8 cellular contexts compared by ENCODE assay signal in the genomic region with DNA sequence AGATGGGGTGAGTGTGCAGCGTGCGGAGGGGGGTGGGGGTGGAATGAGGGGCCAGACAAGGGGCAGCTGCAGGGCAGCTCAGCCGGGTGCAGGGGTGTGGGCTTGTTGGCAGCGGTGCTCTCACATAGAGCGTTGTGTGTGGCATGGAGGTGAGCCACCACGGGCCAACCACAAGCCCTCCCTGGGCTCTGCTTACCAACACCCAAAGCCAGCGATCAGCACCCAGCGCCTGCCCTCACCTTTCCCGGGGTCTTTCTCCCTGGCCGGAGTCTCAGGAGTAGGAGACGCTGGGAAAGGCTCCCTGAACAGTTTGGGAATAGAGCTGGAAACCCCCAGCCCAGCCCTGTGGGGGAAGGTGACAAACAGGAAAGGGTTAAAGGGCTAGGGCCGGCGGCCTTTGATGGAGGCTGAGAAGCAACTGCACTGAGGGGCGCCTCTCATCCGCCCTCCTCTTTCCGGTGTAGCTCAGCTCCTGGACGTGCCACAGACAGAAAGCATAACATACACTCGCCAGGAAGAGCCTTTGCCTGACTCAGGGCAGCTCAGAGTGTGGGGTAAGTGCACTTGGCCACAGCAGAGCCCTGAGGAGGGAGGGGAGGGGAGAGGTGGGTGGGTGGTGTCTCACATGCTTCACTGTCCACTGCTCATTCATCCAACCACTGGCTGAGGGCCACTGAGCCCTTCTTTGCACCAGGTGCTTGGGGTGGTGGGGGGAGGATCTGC. TPM values are rescaled to one million over a fixed set of nuclear protein-coding genes. Genes with fewer than 3 reads are reported as not detected.
A peak's percentile ranks its signal among the peaks of the same experiment; 100 is the strongest.
DNase-seq lines count a peak whose midpoint lies in the region; ATAC-seq, FAIRE-seq and TF ChIP-seq lines count a peak whose summit lies in the region.

No MANE protein-coding gene starts in this region.

- H3K27ac ChIP-seq in SJCRH30 (peak overlapping the region; percentile 1; the same call in 1 of the 2 replicates), GM12878 (ENCODE audit: control insufficient read depth, insufficient read depth) (peak overlapping the region; percentile 88)

- H3K36me3 ChIP-seq in SJCRH30 (no peaks in the 10 kb centered on the region), GM12878 (ENCODE audit: control insufficient read depth in 2 of 2, insufficient read depth in 2 of 2, low read length in 1 of 2) (peaks cover 7 to 10% of the 10 kb centered on the region in 2 experiments; a peak in 3 of 4 replicates)

- H3K9me3 Mint-ChIP-seq in activated CD4-positive, alpha-beta T cell treated with anti-CD3 and anti-CD28 coated beads for 36 hours (ENCODE audit: low read depth), result no peaks in the 10 kb centered on the region
- peaks cover 6% of the 10 kb centered on the region for H3K9me3 Mint-ChIP-seq in glutamatergic neuron (ENCODE audit: unreplicated experiment)

- ATAC-seq in activated CD4-positive, alpha-beta T cell treated with anti-CD3 and anti-CD28 coated beads for 36 hours, result peak; percentile 72
- ATAC-seq in HG03064 (IDR thresholded peaks at IDR 0.05; ENCODE audit: low read depth, unreplicated experiment) (peak; percentile 0), GM12878 (peak; percentile 60)

- no peak for TF ChIP-seq EP300 in GM12878 (IDR thresholded peaks at IDR 0.05; ENCODE audit: borderline replicate concordance in 1 of 2, control insufficient read depth in 1 of 2, low read depth in 2 of 2, low read length in 2 of 2)

- H3K36me3 Mint-ChIP-seq in activated CD4-positive, alpha-beta T cell treated with anti-CD3 and anti-CD28 coated beads for 36 hours (ENCODE audit: low read depth), result peaks cover 33% of the 10 kb centered on the region
- H3K36me3 Mint-ChIP-seq in glutamatergic neuron (ENCODE audit: unreplicated experiment), result no peaks in the 10 kb centered on the region

- H3K27me3 Mint-ChIP-seq in activated CD4-positive, alpha-beta T cell treated with anti-CD3 and anti-CD28 coated beads for 36 hours, result no peaks in the 10 kb centered on the region
- H3K27me3 Mint-ChIP-seq in glutamatergic neuron (ENCODE audit: unreplicated experiment), result peaks cover 2% of the 10 kb centered on the region

- no peaks in the 10 kb centered on the region for H3K27me3 ChIP-seq in SJCRH30
- no peaks in the 10 kb centered on the region for H3K27me3 ChIP-seq in GM12878 (replicated peaks in 1 of 2; ENCODE audit: control insufficient read depth in 2 of 2, insufficient read depth in 2 of 2, low read length in 1 of 2)

- no peak for TF ChIP-seq RAD21 in GM12878 (IDR thresholded peaks at IDR 0.05; ENCODE audit: insufficient read depth, low read depth, low read length)

- no peaks in the 10 kb centered on the region for H3K9me3 ChIP-seq in SJCRH30 (replicated peaks)
- H3K9me3 ChIP-seq in GM12878 (replicated peaks; ENCODE audit: control insufficient read depth, insufficient read depth, low read length), result no peaks in the 10 kb centered on the region

- POLR2A ChIA-PET in activated CD4-positive, alpha-beta T cell treated with anti-CD3 and anti-CD28 coated beads for 36 hours (lab: Charles Lee), result interaction anchor here (0.8 to 1.6 kb wide), 7 partner anchors 9 to 164 kb away, joined by 3 to 6 read pairs (median 3); a partner anchor contains a TSS
- POLR2A ChIA-PET in GM12878 (lab: Charles Lee), result interaction anchor here (0.6 to 4.3 kb wide), 20 partner anchors 8 to 877 kb away, joined by 3 to 37 read pairs (median 4); a partner anchor contains a TSS

- CTCF ChIA-PET in activated CD4-positive, alpha-beta T cell treated with anti-CD3 and anti-CD28 coated beads for 36 hours (lab: Charles Lee), result interaction anchor here (0.6 to 3.2 kb wide), 25 partner anchors 8 to 439 kb away, joined by 3 to 38 read pairs (median 5); a partner anchor contains a TSS
- CTCF ChIA-PET in GM12878 (lab: Yijun Ruan, JAX), result interaction anchor here (0.7 to 4.1 kb wide), 23 partner anchors 9 to 1310 kb away, joined by 3 to 61 read pairs (median 6); a partner anchor contains a TSS

- RAD21 ChIA-PET in GM12878 (lab: Charles Lee; ENCODE audit: unreplicated experiment), result interaction anchor here (0.8 to 3.6 kb wide), 24 partner anchors 9 to 511 kb away, joined by 3 to 55 read pairs (median 6); a partner anchor contains a TSS

- H3K4me2 ChIP-seq in GM12878 (ENCODE audit: control insufficient read depth, insufficient read depth), result peak overlapping the region; percentile 99

- H3K4me3 ChIP-seq in SJCRH30 (peak overlapping the region; percentile 61), GM12878 (peak overlapping the region; percentile 94)

- peak overlapping the region; percentile 77 for H3K9ac ChIP-seq in GM12878 (ENCODE audit: control insufficient read depth, insufficient read depth, low read length)

- TF ChIP-seq POLR2A in GM12878 (IDR thresholded peaks at IDR 0.05; ENCODE audit: low read depth, low read length), result peak; percentile 57

- peak; percentile 77 for DNase-seq in activated CD4-positive, alpha-beta T cell treated with anti-CD3 and anti-CD28 coated beads for 36 hours
- DNase-seq in activated CD4-positive, alpha-beta T cell treated with anti-CD3 and anti-CD28 coated beads, Interleukin-2, amount 50 U/mL, for 4 hours, result no peak
- DNase-seq in SJCRH30 (peak; percentile 62 to 75), GM12878 (ENCODE audit: low read depth, low spot score) (peak; percentile 68), kidney glomerular epithelial cell (lab: John Stamatoyannopoulos, UW) (peak; percentile 89), glutamatergic neuron (no peak)
- peak; percentile 71 for DNase-seq in stimulated activated CD8-positive, alpha-beta memory T cell treated with anti-CD3 and anti-CD28 coated beads, Interleukin-4, amount 100 ng/mL, for 48 hours

- H3K27ac Mint-ChIP-seq in activated CD4-positive, alpha-beta T cell treated with anti-CD3 and anti-CD28 coated beads for 36 hours, result peak overlapping the region; percentile 91
- no peak overlapping the region for H3K27ac Mint-ChIP-seq in glutamatergic neuron (ENCODE audit: unreplicated experiment)

- TF ChIP-seq CTCF in GM12878 (IDR thresholded peaks at IDR 0.05 in 2 of 3, conservative IDR thresholded peaks at IDR 0.05 in 1 of 3; ENCODE audit: control insufficient read depth in 2 of 3, extremely low read depth in 1 of 3, insufficient read depth in 1 of 3, low read depth in 3 of 3, low read length in 3 of 3) (no peak), glutamatergic neuron (IDR thresholded peaks at IDR 0.05; ENCODE audit: partially characterized antibody, unreplicated experiment) (no peak)

- H3K4me1 ChIP-seq in SJCRH30, result peaks cover 34% of the 10 kb centered on the region
- peaks cover 60% of the 10 kb centered on the region for H3K4me1 ChIP-seq in GM12878 (ENCODE audit: control insufficient read depth, insufficient read depth, low read length)

- peak overlapping the region; percentile 41 for H2AFZ ChIP-seq in GM12878 (ENCODE audit: control insufficient read depth, low read depth, low read length)

- no peak for FAIRE-seq in GM12878 (lab: Jason Lieb, UNC)

- H3K4me1 Mint-ChIP-seq in activated CD4-positive, alpha-beta T cell treated with anti-CD3 and anti-CD28 coated beads for 36 hours, result peaks cover 90% of the 10 kb centered on the region
- H3K4me1 Mint-ChIP-seq in glutamatergic neuron (ENCODE audit: low read depth, unreplicated experiment), result peaks cover 4% of the 10 kb centered on the region

- in situ Hi-C loops in GM12878 (cut with MboI), result no loop called here

- peak overlapping the region; percentile 83 for H3K4me3 Mint-ChIP-seq in activated CD4-positive, alpha-beta T cell treated with anti-CD3 and anti-CD28 coated beads for 36 hours
- H3K4me3 Mint-ChIP-seq in glutamatergic neuron (ENCODE audit: unreplicated experiment), result no peak overlapping the region

- WGBS in GM12878 (ENCODE audit: insufficient coverage, insufficient replicate concordance, low lambda C conversion rate, missing lambda C conversion rate), result under 1% methylated on average over 18 of the region's 18 CpGs

- no TSS peak for BruUV-seq in GM12878 (replicated peaks; lab: Mats Ljungman, UMichigan)

- peaks cover 37% of the 10 kb centered on the region for H3K79me2 ChIP-seq in GM12878 (ENCODE audit: control insufficient read depth, insufficient read depth, low read length)

- SMC1A ChIA-PET in GM12878 (lab: Charles Lee; ENCODE audit: uncharacterized antibody, unreplicated experiment), result interaction anchor here (0.9 to 4.4 kb wide), 19 partner anchors 8 to 192 kb away, joined by 3 to 31 read pairs (median 8); a partner anchor contains a TSS

- no peaks in the 10 kb centered on the region for H4K20me1 ChIP-seq in GM12878 (ENCODE audit: control insufficient read depth, insufficient read depth)

- intact Hi-C loops in activated CD4-positive, alpha-beta T cell treated with anti-CD3 and anti-CD28 coated beads for 36 hours (cut with DNase I, micrococcal nuclease), result loop anchor here (1.0 to 10.0 kb wide), 5 partner anchors 36 to 444 kb away; a partner anchor contains a TSS
- intact Hi-C loops in GM12878 (cut with micrococcal nuclease; ENCODE audit: unreplicated experiment), result loop anchor here (2.0 to 5.0 kb wide), 2 partner anchors 34 to 86 kb away; no protein-coding TSS in a partner anchor

RNA-seq across cellular contexts. Expression of a gene that starts 0.6 kb away (rescaled TPM):
- total RNA-seq in activated CD4-positive, alpha-beta T cell treated with anti-CD3 and anti-CD28 coated beads for 36 hours, result 10 to 100 TPM; 15.3 to 17.2 TPM
- 3.1 and 3.5 TPM in 2 replicates for total RNA-seq in SJCRH30 (2014; rRNA removed; shearing (Covaris generic))
- total RNA-seq in GM12878 (2013; cell fraction: nucleolus; rRNA removed), result 116 and 132 TPM in 2 replicates
- total RNA-seq in GM12878 (2014; rRNA removed) (23.5 and 23.9 TPM in 2 replicates), GM12878 (2014; rRNA removed; fragmentation: Illumina TruSeq; extraction: Trizol) (14.6 and 17.1 TPM in 2 replicates), GM12878 (2021) (30.0 and 33.4 TPM in 2 replicates), glutamatergic neuron (ENCODE audit: unreplicated experiment) (0.20 TPM)
- 7.9 TPM for polyA plus RNA-seq in GM12878 (2011; ENCODE audit: low read depth)
- polyA plus RNA-seq in GM12878 (2011; rRNA removed) (19.7 and 35.1 TPM in 2 replicates), GM12878 (2014; fragmentation: Illumina TruSeq; extraction: Trizol) (6.7 and 17.0 TPM in 2 replicates), GM12878 (2014; fragmentation: Nextera tagmentation; extraction: Ambion mirVana) (10 to 100 TPM; 12.8 to 19.2 TPM), GM12878 (2014; rRNA removed) (23.0 and 25.8 TPM in 2 replicates), GM12878 (2016; fragmentation: Nextera tagmentation; extraction: Ambion mirVana) (10 to 100 TPM; 23.1 to 24.7 TPM)
- polyA plus RNA-seq in GM12878 (2011; cell fraction: cytosol; rRNA removed), result 31.4 and 42.1 TPM in 2 replicates
- 133 and 147 TPM in 2 replicates for polyA plus RNA-seq in GM12878 (2011; cell fraction: nucleus; rRNA removed)
- 13.0 and 14.1 TPM in 2 replicates for polyA plus RNA-seq in GM12878 (2012)
- 45.0 and 70.6 TPM in 2 replicates for polyA minus RNA-seq in GM12878 (2011; rRNA and poly(A)+ RNA removed)
- 13.2 and 14.0 TPM in 2 replicates for polyA minus RNA-seq in GM12878 (2011; cell fraction: cytosol; rRNA and poly(A)+ RNA removed)
- polyA minus RNA-seq in GM12878 (2011; cell fraction: nucleus; rRNA and poly(A)+ RNA removed), result 62.1 and 104 TPM in 2 replicates

RNA-seq across cellular contexts. Expression of a gene that starts 36.5 kb away (rescaled TPM):
- 100 to 1,000 TPM; 223 to 239 TPM for total RNA-seq in activated CD4-positive, alpha-beta T cell treated with anti-CD3 and anti-CD28 coated beads for 36 hours
- total RNA-seq in SJCRH30 (2014; rRNA removed; shearing (Covaris generic)), result 9.5 TPM in 2 replicates
- total RNA-seq in GM12878 (2013; cell fraction: nucleolus; rRNA removed), result 56.7 and 60.6 TPM in 2 replicates
- total RNA-seq in GM12878 (2014; rRNA removed), result 64.1 and 68.2 TPM in 2 replicates
- 48.5 and 49.2 TPM in 2 replicates for total RNA-seq in GM12878 (2014; rRNA removed; fragmentation: Illumina TruSeq; extraction: Trizol)
- total RNA-seq in GM12878 (2021), result 82.5 and 85.6 TPM in 2 replicates
- 30.6 TPM for polyA plus RNA-seq in GM12878 (2011; ENCODE audit: low read depth)
- polyA plus RNA-seq in GM12878 (2011; rRNA removed), result 61.4 and 77.1 TPM in 2 replicates
- polyA plus RNA-seq in GM12878 (2011; cell fraction: cytosol; rRNA removed), result 82.5 and 102 TPM in 2 replicates
- 114 and 118 TPM in 2 replicates for polyA plus RNA-seq in GM12878 (2011; cell fraction: nucleus; rRNA removed)
- 45.3 and 54.0 TPM in 2 replicates for polyA plus RNA-seq in GM12878 (2012)
- 79.7 and 89.6 TPM in 2 replicates for polyA plus RNA-seq in GM12878 (2014; fragmentation: Illumina TruSeq; extraction: Trizol)
- polyA plus RNA-seq in GM12878 (2014; fragmentation: Nextera tagmentation; extraction: Ambion mirVana), result 10 to 100 TPM; 14.0 to 25.4 TPM
- 71.3 and 74.2 TPM in 2 replicates for polyA plus RNA-seq in GM12878 (2014; rRNA removed)
- 10 to 100 TPM; 63.2 to 69.5 TPM for polyA plus RNA-seq in GM12878 (2016; fragmentation: Nextera tagmentation; extraction: Ambion mirVana)
- polyA minus RNA-seq in GM12878 (2011; rRNA and poly(A)+ RNA removed), result 118 and 125 TPM in 2 replicates
- polyA minus RNA-seq in GM12878 (2011; cell fraction: cytosol; rRNA and poly(A)+ RNA removed), result 40.6 and 42.9 TPM in 2 replicates
- polyA minus RNA-seq in GM12878 (2011; cell fraction: nucleus; rRNA and poly(A)+ RNA removed), result 46.9 and 71.1 TPM in 2 replicates
- total RNA-seq in glutamatergic neuron (ENCODE audit: unreplicated experiment), result 2.7 TPM

Comparison
In these comparisons a context has a peak if more than half of its experiments do, and no peak if none do; other contexts are left out.
1. DNase-seq: peak in activated CD4-positive, alpha-beta T cell treated with anti-CD3 and anti-CD28 coated beads for 36 hours (single experiment), SJCRH30 (2 of 2), GM12878 (single experiment), kidney glomerular epithelial cell (single experiment) and stimulated activated CD8-positive, alpha-beta memory T cell treated with anti-CD3 and anti-CD28 coated beads, Interleukin-4, amount 100 ng/mL, for 48 hours (single experiment); none in activated CD4-positive, alpha-beta T cell treated with anti-CD3 and anti-CD28 coated beads, Interleukin-2, amount 50 U/mL, for 4 hours (0 of 2) and glutamatergic neuron (single experiment).
2. ATAC-seq: peak in every context shown above with its lines; median percentile 72 in activated CD4-positive, alpha-beta T cell treated with anti-CD3 and anti-CD28 coated beads for 36 hours; 60 in GM12878; 0 in HG03064.